Comparison of ENCODE assay signal across 27 cellular contexts in genomic region chr2:154067124-154067523, GRCh38.
"Had no signal": no experiment of that assay in that cellular context is flagged by ENCODE, and none has a peak within 500 bp of the region (broad histone marks: within the 10 kb centered on the region; RNA-seq: fewer than 3 reads in every experiment).

No MANE protein-coding gene starts in this region.

- H3K9me3 ChIP-seq: testis, thyroid gland, transverse colon, uterus, vagina had no signal

- H3K4me3 ChIP-seq: stomach, suprapubic skin, testis, thoracic aorta, thyroid gland, tibial artery, tibial nerve, transverse colon, upper lobe of left lung, upper lobe of right lung, uterus, vagina had no signal

- H3K27me3 ChIP-seq: stomach, suprapubic skin, testis, thyroid gland, tibial artery, tibial nerve, transverse colon, upper lobe of left lung, upper lobe of right lung, uterus, vagina had no signal

- H3K4me1 ChIP-seq: stomach, suprapubic skin, testis, thyroid gland, tibial artery, tibial nerve, transverse colon, upper lobe of left lung, upper lobe of right lung, uterus, vagina had no signal

- H3K27ac ChIP-seq: stomach, suprapubic skin, testis, thoracic aorta, thyroid gland, tibial artery, tibial nerve, transverse colon, upper lobe of left lung, upper lobe of right lung, uterus, vagina had no signal

- H3K36me3 ChIP-seq: stomach, suprapubic skin, thoracic aorta, thyroid gland, tibial artery, tibial nerve, transverse colon, upper lobe of left lung, upper lobe of right lung, uterus, vagina had no signal

- ATAC-seq: stimulated activated effector memory CD8-positive, alpha-beta T cell treated with anti-CD3 and anti-CD28 coated beads, Interleukin-12 subunit alpha, Interleukin-12 subunit beta, amount 100 ng/mL, for 72 hours; stimulated activated memory B cell treated with anti-CD40 and anti-IgM and Interleukin-4, amounts not matched to agents 10 μg/mL and 1 μg/mL and 100 μg/mL, for 72 hours; stimulated activated naive B cell treated with anti-CD40 and anti-IgM and Interleukin-4, amounts not matched to agents 10 μg/mL and 1 μg/mL and 100 μg/mL, for 72 hours; stimulated activated naive CD8-positive, alpha-beta T cell treated with anti-CD3 and anti-CD28 coated beads, Interleukin-15, amount 100 ng/mL, for 72 hours; stimulated activated naive CD8-positive, alpha-beta T cell treated with anti-CD3 and anti-CD28 coated beads, Interleukin-15, Interleukin-2, amounts not matched to agents 100 U/mL and 50 U/mL, for 24 hours; upper lobe of right lung had no signal

- FAIRE-seq: urothelium cell line had no signal

- DNase-seq: stimulated activated CD4-positive, alpha-beta T cell treated with anti-CD3 and anti-CD28 coated beads, Interleukin-2, amount 100 ng/mL, for 48 hours; stimulated activated CD4-positive, alpha-beta T cell treated with anti-CD3 and anti-CD28 coated beads, Interleukin-4, amount 100 ng/mL, for 1 hour; stimulated activated CD4-positive, alpha-beta T cell treated with anti-CD3 and anti-CD28 coated beads, Interleukin-4, amount 100 ng/mL, for 24 hours; stimulated activated CD4-positive, alpha-beta T cell treated with anti-CD3 and anti-CD28 coated beads, Interleukin-4, amount 100 ng/mL, for 4 hours; stimulated activated CD8-positive, alpha-beta memory T cell treated with anti-CD3 and anti-CD28 coated beads, Interleukin-4, amount 100 ng/mL, for 48 hours; stimulated activated naive B cell treated with anti-CD40 and anti-IgM and Interleukin-4, amounts not matched to agents 10 μg/mL and 1 μg/mL and 100 μg/mL, for 72 hours; stimulated activated naive CD4-positive, alpha-beta T cell; stimulated activated naive CD4-positive, alpha-beta T cell treated with Interleukin-2 at 50 U/mL for 16 hours; stimulated activated naive CD8-positive, alpha-beta T cell treated with anti-CD3 and anti-CD28 coated beads, Interleukin-15, amount 100 ng/mL, for 72 hours; stimulated activated naive CD8-positive, alpha-beta T cell treated with anti-CD3 and anti-CD28 coated beads, Interleukin-15, Interleukin-2, amounts not matched to agents 100 U/mL and 50 U/mL, for 24 hours; stomach; substantia nigra; testis; thyroid gland; tibial artery; transverse colon; trophoblast cell; upper lobe of left lung; upper lobe of right lung; uterus had no signal
